18 cellular contexts compared by ENCODE assay signal in the genomic region with DNA sequence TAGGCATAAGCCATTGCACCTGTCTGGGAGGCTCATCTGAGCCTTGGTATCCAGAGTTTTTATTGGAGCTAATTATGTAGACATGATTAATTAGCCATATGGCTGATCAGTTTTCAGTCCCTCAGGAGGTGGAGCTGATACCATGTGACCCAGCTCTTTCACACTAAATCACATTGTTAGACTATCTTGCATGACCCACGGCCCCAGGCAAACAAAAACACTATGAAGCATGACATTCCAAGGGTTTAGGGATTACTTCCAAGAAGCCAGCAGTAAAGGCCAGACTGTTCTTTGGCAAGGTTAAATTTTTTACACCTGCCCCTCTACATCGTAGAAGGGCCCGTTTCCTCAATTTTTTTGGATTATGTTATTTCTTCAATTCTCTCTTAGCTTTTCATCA.
"Had no signal": no experiment of that assay in that cellular context is flagged by ENCODE, and none has a peak within 500 bp of the region (broad histone marks: within the 10 kb centered on the region; RNA-seq: fewer than 3 reads in every experiment).

No MANE protein-coding gene starts in this region.

- H3K27me3 ChIP-seq: ascending aorta, cardiac muscle cell, gastrocnemius medialis, heart left ventricle, ovary, tibial nerve, vagina had no signal

- H3K4me3 ChIP-seq: ascending aorta, cardiac muscle cell, gastrocnemius medialis, heart left ventricle, lung, ovary, tibial nerve, vagina had no signal

- DNase-seq: activated CD4-positive, alpha-beta T cell treated with anti-CD3 and anti-CD28 coated beads, Interleukin-2, amount 50 U/mL, for 4 hours; activated CD4-positive, CD25-positive, alpha-beta regulatory T cell treated with anti-CD3 and anti-CD28 coated beads, Interleukin-2, amount 50 U/mL, for 72 hours; activated naive CD4-positive, alpha-beta T cell treated with Interleukin-2 at 50 U/mL for 16 hours; activated T-cell treated with anti-CD3 and anti-CD28 coated beads for 4 hours; gastrocnemius medialis; heart left ventricle; immature natural killer cell; left cardiac atrium; midbrain; ovary; stimulated activated CD4-positive, alpha-beta T cell treated with anti-CD3 and anti-CD28 coated beads, Interleukin-12 subunit alpha, Interleukin-12 subunit beta, amount 100 ng/mL, for 4 hours had no signal

- H3K4me3 Mint-ChIP-seq: immature natural killer cell; neural crest cell; stimulated activated memory B cell treated with anti-CD40 and anti-IgM and Interleukin-4, amounts not matched to agents 10 μg/mL and 1 μg/mL and 100 μg/mL, for 72 hours had no signal

- H3K27ac Mint-ChIP-seq: immature natural killer cell; stimulated activated memory B cell treated with anti-CD40 and anti-IgM and Interleukin-4, amounts not matched to agents 10 μg/mL and 1 μg/mL and 100 μg/mL, for 72 hours had no signal

- H3K27me3 Mint-ChIP-seq: stimulated activated memory B cell treated with anti-CD40 and anti-IgM and Interleukin-4, amounts not matched to agents 10 μg/mL and 1 μg/mL and 100 μg/mL, for 72 hours had no signal

- H3K36me3 ChIP-seq: ovary, vagina had no signal

- H3K9me3 Mint-ChIP-seq: immature natural killer cell; neural crest cell; stimulated activated memory B cell treated with anti-CD40 and anti-IgM and Interleukin-4, amounts not matched to agents 10 μg/mL and 1 μg/mL and 100 μg/mL, for 72 hours had no signal
